Comparison of ENCODE assay signal across 32 cellular contexts in genomic region chr11:91660036-91660435, GRCh38.
DNase-seq lines count a peak whose midpoint lies in the region; ATAC-seq, FAIRE-seq and TF ChIP-seq lines count a peak whose summit lies in the region.
"Had no signal": no experiment of that assay in that cellular context is flagged by ENCODE, and none has a peak within 500 bp of the region (broad histone marks: within the 10 kb centered on the region; RNA-seq: fewer than 3 reads in every experiment).

No MANE protein-coding gene starts in this region.

- WGBS in liver, result 14% methylated on average over 1 of the region's 1 CpG
- 0% methylated on average over 1 of the region's 1 CpG for WGBS in HepG2 (ENCODE audit: low lambda C conversion rate)

- in situ Hi-C loops in HepG2 (cut with HindIII; ENCODE audit: extremely low pct_ligation_motif_present, low pct_unique_long_range_greater_than_20kb), result no loop called here

- TF ChIP-seq POLR2A in HepG2 (IDR thresholded peaks at IDR 0.05; ENCODE audit: insufficient read depth in 1 of 2, low read depth in 2 of 2, low read length in 2 of 2), result no peak

- TF ChIP-seq RAD21 in liver (IDR thresholded peaks at IDR 0.05) (no peak), HepG2 (CRISPR knock-in tag; IDR thresholded peaks at IDR 0.05) (no peak)

- no peaks in the 10 kb centered on the region for H3K79me2 ChIP-seq in HepG2 (ENCODE audit: insufficient read depth, low read length)

- FAIRE-seq in HepG2 (lab: Jason Lieb, UNC), result no peak
- FAIRE-seq: A204.1, A549, D721Med had no signal

- POLR2A ChIA-PET in HepG2 (lab: Yijun Ruan, JAX), result no interaction called here

- H3K36me3 ChIP-seq in liver (ENCODE audit: control insufficient read depth in 4 of 4, insufficient read depth in 3 of 4, low read depth in 1 of 4, low read length in 3 of 4), result no peaks in the 10 kb centered on the region
- H3K36me3 ChIP-seq in HepG2 (replicated peaks in 1 of 2; ENCODE audit: control insufficient read depth in 1 of 2, insufficient read depth in 2 of 2, low read length in 2 of 2), result no peaks in the 10 kb centered on the region
- H3K36me3 ChIP-seq: BE2C; BLaER1; BLaER1 treated with 17β-estradiol and CSF1 and Interleukin-3, amounts not matched to agents 10 nM and 100 nM had no signal

- H3K9me3 Mint-ChIP-seq in chondrocyte (ENCODE audit: low read depth), result no peaks in the 10 kb centered on the region
- H3K9me3 Mint-ChIP-seq: CD4-positive, alpha-beta T cell had no signal

- H3K9ac ChIP-seq in liver (ENCODE audit: low read depth in 1 of 2, low read length in 2 of 2), result no peak overlapping the region
- H3K9ac ChIP-seq in HepG2 (ENCODE audit: insufficient read depth, low read depth, low read length), result no peak overlapping the region
- H3K9ac ChIP-seq: BLaER1; BLaER1 treated with 17β-estradiol and CSF1 and Interleukin-3, amounts not matched to agents 10 nM and 100 nM had no signal

- no peak overlapping the region for H3K27ac Mint-ChIP-seq in chondrocyte (ENCODE audit: unreplicated experiment)
- H3K27ac Mint-ChIP-seq: B cell; CD14-positive monocyte; CD4-positive, alpha-beta memory T cell; CD4-positive, alpha-beta T cell; CD4-positive, CD25-positive, alpha-beta regulatory T cell; CD8-positive, alpha-beta memory T cell; CD8-positive, alpha-beta T cell had no signal

- no peaks in the 10 kb centered on the region for H3K4me1 Mint-ChIP-seq in chondrocyte (ENCODE audit: low read depth)
- H3K4me1 Mint-ChIP-seq: B cell; CD14-positive monocyte; CD4-positive, alpha-beta memory T cell; CD4-positive, CD25-positive, alpha-beta regulatory T cell; CD8-positive, alpha-beta memory T cell had no signal

- no peaks in the 10 kb centered on the region for H4K20me1 ChIP-seq in HepG2 (ENCODE audit: insufficient read depth, low read length)
- H4K20me1 ChIP-seq: BLaER1; BLaER1 treated with 17β-estradiol and CSF1 and Interleukin-3, amounts not matched to agents 10 nM and 100 nM had no signal

- DNase-seq in HepG2 (ENCODE audit: low spot score) (no peak), left lobe of liver (ENCODE audit: low spot score) (no peak), chondrocyte (ENCODE audit: low spot score) (no peak)
- DNase-seq: 8988T; ACHN; AML-193; BE2C; C1 segment of cervical spinal cord; Caco-2; Calu3; CD4-positive, alpha-beta memory T cell; CD4-positive, alpha-beta T cell; CD4-positive, CD25-positive, alpha-beta regulatory T cell; CD8-positive, alpha-beta memory T cell; CD8-positive, alpha-beta T cell; COR-L47; DMS 273 treated with DMSO at 0.1 percent for 48 hours; DMS153; DMS79; DMS79 treated with DMSO at 0.1 percent for 48 hours; DND-41; EL had no signal

- peaks cover 2% of the 10 kb centered on the region for H3K27me3 Mint-ChIP-seq in chondrocyte (ENCODE audit: low read depth)
- H3K27me3 Mint-ChIP-seq: B cell; CD4-positive, alpha-beta memory T cell; CD4-positive, alpha-beta T cell; CD4-positive, CD25-positive, alpha-beta regulatory T cell; CD8-positive, alpha-beta memory T cell had no signal

- no peak overlapping the region for H3K27ac ChIP-seq in liver (ENCODE audit: low read depth in 1 of 2, low read length in 2 of 2)
- H3K27ac ChIP-seq in HepG2 (ENCODE audit: extremely low read length, insufficient read depth, low read length), result no peak overlapping the region
- H3K27ac ChIP-seq: 22Rv1; A549; BLaER1; BLaER1 treated with 17β-estradiol and CSF1 and Interleukin-3, amounts not matched to agents 10 nM and 100 nM; C4-2B had no signal

- H2AFZ ChIP-seq in HepG2 (ENCODE audit: low read length), result no peak overlapping the region

- H3K4me2 ChIP-seq in HepG2 (ENCODE audit: low read depth, low read length), result no peak overlapping the region
- H3K4me2 ChIP-seq: A549; BLaER1; BLaER1 treated with 17β-estradiol and CSF1 and Interleukin-3, amounts not matched to agents 10 nM and 100 nM had no signal

- no peaks in the 10 kb centered on the region for H3K9me3 ChIP-seq in liver (ENCODE audit: control insufficient read depth in 4 of 4, low read length in 3 of 4)
- peaks cover 28% of the 10 kb centered on the region; the same call in 1 of the 2 replicates for H3K9me3 ChIP-seq in HepG2 (ENCODE audit: low read length)
- H3K9me3 ChIP-seq: A549; BE2C; BLaER1; BLaER1 treated with 17β-estradiol and CSF1 and Interleukin-3, amounts not matched to agents 10 nM and 100 nM; Caco-2 had no signal

- no peaks in the 10 kb centered on the region for H3K36me3 Mint-ChIP-seq in chondrocyte (ENCODE audit: low read depth)
- H3K36me3 Mint-ChIP-seq: CD14-positive monocyte; CD4-positive, alpha-beta memory T cell; CD4-positive, CD25-positive, alpha-beta regulatory T cell; CD8-positive, alpha-beta memory T cell; CD8-positive, alpha-beta T cell had no signal

- ATAC-seq in HepG2, result no peak
- peak; percentile 49 for ATAC-seq in left lobe of liver
- ATAC-seq: A549; CD8-positive, alpha-beta T cell had no signal

- BruUV-seq in HepG2 (replicated peaks; lab: Mats Ljungman, UMichigan), result no TSS peak

- no peak overlapping the region for H3K4me3 ChIP-seq in liver (ENCODE audit: low read depth in 1 of 3, low read length in 3 of 3)
- no peak overlapping the region for H3K4me3 ChIP-seq in HepG2 (replicated peaks in 1 of 3; ENCODE audit: insufficient read depth in 1 of 3, low read depth in 2 of 3, low read length in 3 of 3)
- H3K4me3 ChIP-seq: A549; BLaER1; BLaER1 treated with 17β-estradiol and CSF1 and Interleukin-3, amounts not matched to agents 10 nM and 100 nM had no signal

- H3K4me1 ChIP-seq in liver (ENCODE audit: control insufficient read depth in 4 of 4, insufficient read depth in 4 of 4, low read length in 3 of 4) (peaks cover 0 to 17% (median 11%) of the 10 kb centered on the region in 4 donors), HepG2 (ENCODE audit: insufficient read depth, low read length) (no peaks in the 10 kb centered on the region)
- H3K4me1 ChIP-seq: BE2C; BLaER1; BLaER1 treated with 17β-estradiol and CSF1 and Interleukin-3, amounts not matched to agents 10 nM and 100 nM had no signal

- CTCF ChIA-PET in HepG2 (lab: Yijun Ruan, JAX; ENCODE audit: low intra/inter-chr PET ratio, low total read pairs), result no interaction called here

- H3K27me3 ChIP-seq in liver (ENCODE audit: control insufficient read depth in 4 of 4, insufficient read depth in 4 of 4, low read length in 3 of 4) (no peaks in the 10 kb centered on the region), HepG2 (ENCODE audit: control insufficient read depth in 1 of 2, insufficient read depth in 2 of 2, low read length in 2 of 2) (no peaks in the 10 kb centered on the region)
- H3K27me3 ChIP-seq: BE2C; BLaER1; BLaER1 treated with 17β-estradiol and CSF1 and Interleukin-3, amounts not matched to agents 10 nM and 100 nM had no signal

- intact Hi-C loops in HepG2 (cut with micrococcal nuclease; ENCODE audit: unreplicated experiment), result no loop called here

- TF ChIP-seq EP300 in HepG2 (IDR thresholded peaks at IDR 0.05; ENCODE audit: low read depth in 2 of 2, low read length in 2 of 2), result no peak
- no peak for TF ChIP-seq EP300 in HepG2 (CRISPR knock-in tag; IDR thresholded peaks at IDR 0.05; ENCODE audit: borderline replicate concordance)

- no peak overlapping the region for H3K4me3 Mint-ChIP-seq in chondrocyte (ENCODE audit: unreplicated experiment)
- H3K4me3 Mint-ChIP-seq: B cell; CD14-positive monocyte; CD4-positive, alpha-beta memory T cell; CD4-positive, alpha-beta T cell; CD4-positive, CD25-positive, alpha-beta regulatory T cell; CD8-positive, alpha-beta memory T cell; CD8-positive, alpha-beta T cell had no signal

- TF ChIP-seq CTCF in liver (IDR thresholded peaks at IDR 0.05; ENCODE audit: low read depth, low read length, missing input control) (no peak), HepG2 (CRISPR knock-in tag; IDR thresholded peaks at IDR 0.05) (no peak), chondrocyte (IDR thresholded peaks at IDR 0.05) (no peak)

TF ChIP-seq in liver, 16 proteins besides CTCF, POLR2A, EP300 and RAD21:
- TF ChIP-seq RXRA (IDR thresholded peaks at IDR 0.05), result no peak
- TF ChIP-seq MAX (IDR thresholded peaks at IDR 0.05), result no peak
- peak; percentile 18 to 29 for TF ChIP-seq HNF4A (conservative IDR thresholded peaks at IDR 0.05)
- no peak for TF ChIP-seq GABPA (IDR thresholded peaks at IDR 0.05 in 1 of 2, conservative IDR thresholded peaks at IDR 0.05 in 1 of 2)

TF ChIP-seq in HepG2, 621 proteins besides CTCF, POLR2A, EP300 and RAD21 (continues in another document):
- TF ChIP-seq ZBTB25 (CRISPR knock-in tag; IDR thresholded peaks at IDR 0.05) (no peak), NFYB (CRISPR knock-in tag; IDR thresholded peaks at IDR 0.05) (no peak), ZNF770 (CRISPR knock-in tag; IDR thresholded peaks at IDR 0.05) (no peak), CHCHD3 (CRISPR knock-in tag; IDR thresholded peaks at IDR 0.05) (no peak), ZFY (CRISPR knock-in tag; IDR thresholded peaks at IDR 0.05) (no peak), ZNF260 (CRISPR knock-in tag; IDR thresholded peaks at IDR 0.05; ENCODE audit: borderline replicate concordance, low read depth) (no peak)
